Comparison of ENCODE assay signal across 23 cellular contexts in genomic region chr10:79256264-79256806, GRCh38.
"Had no signal": no experiment of that assay in that cellular context is flagged by ENCODE, and none has a peak within 500 bp of the region (broad histone marks: within the 10 kb centered on the region; RNA-seq: fewer than 3 reads in every experiment).

No MANE protein-coding gene starts in this region.

- H3K36me3 ChIP-seq: pancreas had no signal

- H3K4me3 Mint-ChIP-seq: activated CD4-positive, alpha-beta T cell treated with anti-CD3 and anti-CD28 coated beads, Interleukin-2, amount 10 ng/mL, durations not matched to agents 7 days and 5 days; activated CD8-positive, alpha-beta T cell treated with anti-CD3 and anti-CD28 coated beads, Interleukin-2, amount 10 ng/mL, durations not matched to agents 7 days and 5 days; immature natural killer cell; natural killer cell had no signal

- H3K27me3 ChIP-seq: esophagus muscularis mucosa, hepatocyte, pancreas, upper lobe of right lung had no signal

- H3K36me3 Mint-ChIP-seq: activated naive CD4-positive, alpha-beta T cell treated with anti-CD3 and anti-CD28 coated beads, Interleukin-2, amount 50 U/mL, for 72 hours; natural killer cell had no signal

- H3K9me3 Mint-ChIP-seq: activated CD4-positive, alpha-beta T cell treated with anti-CD3 and anti-CD28 coated beads, Interleukin-2, amount 10 ng/mL, durations not matched to agents 7 days and 5 days; activated naive CD4-positive, alpha-beta T cell treated with anti-CD3 and anti-CD28 coated beads, Interleukin-2, amount 50 U/mL, for 72 hours; brain; immature natural killer cell; natural killer cell had no signal

- FAIRE-seq: colon, frontal cortex, pancreas had no signal

- H2AFZ ChIP-seq: hepatocyte had no signal

- H3K4me2 ChIP-seq: hepatocyte had no signal

- H3K4me3 ChIP-seq: esophagus muscularis mucosa, hepatocyte, left ventricle myocardium inferior, pancreas, skin epidermis, upper lobe of right lung had no signal

- H3K9me3 ChIP-seq: esophagus muscularis mucosa, left ventricle myocardium inferior, pancreas, upper lobe of right lung had no signal

- DNase-seq: activated CD4-positive, alpha-beta T cell treated with anti-CD3 and anti-CD28 coated beads, Interleukin-2, amount 10 ng/mL, durations not matched to agents 7 days and 5 days; activated CD8-positive, alpha-beta T cell treated with anti-CD3 and anti-CD28 coated beads, Interleukin-2, amount 10 ng/mL, durations not matched to agents 7 days and 5 days; aorta; caudate nucleus; glutamatergic neuron; immature natural killer cell; left ventricle myocardium inferior; midbrain; natural killer cell; pancreas; right cardiac atrium; stimulated activated CD4-positive, alpha-beta T cell treated with anti-CD3 and anti-CD28 coated beads, Interleukin-1b, Interleukin-23, amount 100 ng/mL, for 48 hours; stimulated activated naive CD4-positive, alpha-beta T cell; upper lobe of right lung had no signal

- H3K27ac ChIP-seq: esophagus muscularis mucosa, hepatocyte, left ventricle myocardium inferior, pancreas, upper lobe of right lung, VCaP had no signal

- ATAC-seq: activated CD4-positive, CD25-positive, alpha-beta regulatory T cell treated with anti-CD3 and anti-CD28 coated beads, Interleukin-2, amount 50 U/mL, for 24 hours; activated CD8-positive, alpha-beta T cell treated with anti-CD3 and anti-CD28 coated beads, Interleukin-2, amount 10 ng/mL, durations not matched to agents 7 days and 5 days; activated naive CD4-positive, alpha-beta T cell treated with anti-CD3 and anti-CD28 coated beads, Interleukin-2, amount 50 U/mL, for 72 hours; natural killer cell; pancreas; right cardiac atrium; upper lobe of right lung had no signal

- H3K27ac Mint-ChIP-seq: activated CD4-positive, alpha-beta T cell treated with anti-CD3 and anti-CD28 coated beads, Interleukin-2, amount 10 ng/mL, durations not matched to agents 7 days and 5 days; activated CD8-positive, alpha-beta T cell treated with anti-CD3 and anti-CD28 coated beads, Interleukin-2, amount 10 ng/mL, durations not matched to agents 7 days and 5 days had no signal
